1 cellular context compared by ENCODE assay signal in genomic region chr3:6490487-6491327, GRCh38.
TF ChIP-seq lines count a peak whose summit lies in the region.

No MANE protein-coding gene starts in this region.

TF ChIP-seq in HepG2, 621 proteins besides CTCF, POLR2A, EP300 and RAD21 (continued from another document):
- TF ChIP-seq ARID5B (CRISPR knock-in tag; IDR thresholded peaks at IDR 0.05) (0 out of 2 replicates have a peak, but pooled peaks have one; percentile 15), TAF1 (CRISPR knock-in tag; IDR thresholded peaks at IDR 0.05) (peak; percentile 30; the same call in 1 of the 2 replicates), SAP130 (CRISPR knock-in tag; IDR thresholded peaks at IDR 0.05; ENCODE audit: low read depth) (0 out of 2 replicates have a peak, but pooled peaks have one; percentile 13), ZNF281 (CRISPR knock-in tag; IDR thresholded peaks at IDR 0.05; ENCODE audit: borderline replicate concordance) (peak; percentile 76; the same call in 1 of the 2 replicates), ZMYM4 (CRISPR knock-in tag; IDR thresholded peaks at IDR 0.05) (0 out of 2 replicates have a peak, but pooled peaks have one; percentile 22), HNRNPLL (IDR thresholded peaks at IDR 0.05; ENCODE audit: low read depth, low read length, poor library complexity, severe bottlenecking) (peak; percentile 73), ZNF687 (CRISPR knock-in tag; IDR thresholded peaks at IDR 0.05) (peak; percentile 42), ETV5 (CRISPR knock-in tag; IDR thresholded peaks at IDR 0.05; ENCODE audit: borderline replicate concordance) (peak; percentile 45; the same call in 1 of the 2 replicates), RARA (CRISPR knock-in tag; IDR thresholded peaks at IDR 0.05) (peak; percentile 66)
